ENCODE assay signal across 1 cellular context in the genomic region with DNA sequence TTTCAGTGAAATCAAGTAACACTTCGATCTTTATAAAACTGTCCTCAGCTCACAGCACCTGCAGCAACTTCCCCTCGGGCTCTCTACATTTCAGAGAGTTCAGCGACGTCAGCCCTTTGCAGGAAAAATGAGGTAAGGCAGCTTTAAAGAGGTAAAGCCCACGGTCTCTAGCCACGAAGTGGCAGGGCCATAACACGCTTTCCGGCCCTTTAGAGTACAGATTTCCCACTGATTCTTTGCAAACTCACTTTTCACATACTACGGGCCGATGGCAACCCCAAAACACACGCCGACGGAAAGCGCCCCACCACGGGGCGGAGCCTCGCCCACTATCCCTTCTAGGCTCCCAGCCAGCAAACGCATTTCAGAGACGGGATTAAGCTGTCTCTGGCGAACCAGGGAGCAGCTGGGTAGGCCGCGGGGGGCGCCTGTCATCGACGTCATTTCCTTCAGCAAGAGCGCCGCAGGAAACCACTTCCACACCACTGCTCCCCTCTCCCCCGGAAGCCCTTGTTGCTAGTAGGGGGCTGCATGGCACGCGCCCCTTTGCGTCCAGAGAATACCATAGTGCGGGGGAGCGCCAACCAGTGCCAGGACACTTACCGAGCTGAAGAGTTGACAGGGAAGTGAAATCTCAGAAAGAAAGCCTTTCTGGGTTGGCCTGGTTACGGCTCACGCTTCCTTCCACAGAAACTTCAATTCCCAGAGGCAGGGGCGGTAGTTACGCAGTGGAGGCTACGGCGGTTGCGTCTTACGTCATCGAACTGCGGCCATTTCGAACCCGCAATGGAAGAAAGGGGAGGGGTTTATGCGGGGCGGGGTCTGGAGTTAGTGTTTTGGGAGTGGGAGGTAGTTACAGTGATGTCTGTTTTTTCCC.
TF ChIP-seq lines count a peak whose summit lies in the region.

Gene TRMT10A, minus strand, starts transcription at position 730 of the 877 bp plus-strand sequence. CDS start 4,701 bp downstream, outside the sequence.

TF ChIP-seq in K562, 482 proteins besides CTCF, POLR2A, EP300 and RAD21 (continued from another document and continues in another):
- TF ChIP-seq BHLHE40 (IDR thresholded peaks at IDR 0.05; ENCODE audit: low read length) = peak; percentile 64
- TF ChIP-seq JUN (IDR thresholded peaks at IDR 0.05; ENCODE audit: borderline replicate concordance, low read depth, low read length) = no peak
- no peak for TF ChIP-seq JUN (CRISPR knock-in tag; IDR thresholded peaks at IDR 0.05; ENCODE audit: borderline replicate concordance)
- peak; percentile 71 for TF ChIP-seq POLR2AphosphoS5 (IDR thresholded peaks at IDR 0.05; ENCODE audit: control insufficient read depth, insufficient read depth, low read depth, low read length)
- peak; percentile 61 for TF ChIP-seq TBP (optimal IDR thresholded peaks at IDR 0.05; ENCODE audit: low read depth, low read length)
- no peak for TF ChIP-seq SNIP1 (IDR thresholded peaks at IDR 0.05; ENCODE audit: low read depth)
- TF ChIP-seq BRF1 (IDR thresholded peaks at IDR 0.05; ENCODE audit: borderline replicate concordance, extremely low read depth, insufficient read length) = no peak
- TF ChIP-seq BCLAF1 (IDR thresholded peaks at IDR 0.05; ENCODE audit: borderline replicate concordance in 1 of 2, control insufficient read depth in 1 of 2, low read depth in 2 of 2, low read length in 1 of 2) = peak in 1 of 2 experiments; percentile 49; a peak in 1 of 4 replicates
- TF ChIP-seq HNRNPLL (IDR thresholded peaks at IDR 0.05; ENCODE audit: low read depth, low read length, poor library complexity, severe bottlenecking) = peak; percentile 100
- TF ChIP-seq NFIC (IDR thresholded peaks at IDR 0.05) = peak; percentile 94
- TF ChIP-seq NKRF (IDR thresholded peaks at IDR 0.05; ENCODE audit: borderline replicate concordance) = peak; percentile 89; the same call in 1 of the 2 replicates
- TF ChIP-seq SLC30A9 (CRISPR knock-in tag; IDR thresholded peaks at IDR 0.05) = no peak
- TF ChIP-seq ZBTB49 (CRISPR knock-in tag; IDR thresholded peaks at IDR 0.05; ENCODE audit: borderline replicate concordance) = no peak
- 0 out of 2 replicates have a peak, but pooled peaks have one; percentile 12 for TF ChIP-seq NCOA1 (IDR thresholded peaks at IDR 0.05; ENCODE audit: low read depth)
- TF ChIP-seq, protein P1, sequence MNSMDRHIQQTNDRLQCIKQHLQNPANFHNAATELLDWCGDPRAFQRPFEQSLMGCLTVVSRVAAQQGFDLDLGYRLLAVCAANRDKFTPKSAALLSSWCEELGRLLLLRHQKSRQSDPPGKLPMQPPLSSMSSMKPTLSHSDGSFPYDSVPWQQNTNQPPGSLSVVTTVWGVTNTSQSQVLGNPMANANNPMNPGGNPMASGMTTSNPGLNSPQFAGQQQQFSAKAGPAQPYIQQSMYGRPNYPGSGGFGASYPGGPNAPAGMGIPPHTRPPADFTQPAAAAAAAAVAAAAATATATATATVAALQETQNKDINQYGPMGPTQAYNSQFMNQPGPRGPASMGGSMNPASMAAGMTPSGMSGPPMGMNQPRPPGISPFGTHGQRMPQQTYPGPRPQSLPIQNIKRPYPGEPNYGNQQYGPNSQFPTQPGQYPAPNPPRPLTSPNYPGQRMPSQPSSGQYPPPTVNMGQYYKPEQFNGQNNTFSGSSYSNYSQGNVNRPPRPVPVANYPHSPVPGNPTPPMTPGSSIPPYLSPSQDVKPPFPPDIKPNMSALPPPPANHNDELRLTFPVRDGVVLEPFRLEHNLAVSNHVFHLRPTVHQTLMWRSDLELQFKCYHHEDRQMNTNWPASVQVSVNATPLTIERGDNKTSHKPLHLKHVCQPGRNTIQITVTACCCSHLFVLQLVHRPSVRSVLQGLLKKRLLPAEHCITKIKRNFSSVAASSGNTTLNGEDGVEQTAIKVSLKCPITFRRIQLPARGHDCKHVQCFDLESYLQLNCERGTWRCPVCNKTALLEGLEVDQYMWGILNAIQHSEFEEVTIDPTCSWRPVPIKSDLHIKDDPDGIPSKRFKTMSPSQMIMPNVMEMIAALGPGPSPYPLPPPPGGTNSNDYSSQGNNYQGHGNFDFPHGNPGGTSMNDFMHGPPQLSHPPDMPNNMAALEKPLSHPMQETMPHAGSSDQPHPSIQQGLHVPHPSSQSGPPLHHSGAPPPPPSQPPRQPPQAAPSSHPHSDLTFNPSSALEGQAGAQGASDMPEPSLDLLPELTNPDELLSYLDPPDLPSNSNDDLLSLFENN (IDR thresholded peaks at IDR 0.05; ENCODE audit: low read depth in 2 of 2, low read length in 2 of 2) = peak in 1 of 2 experiments; percentile 44; a peak in 1 of 4 replicates
- TF ChIP-seq YY1 (IDR thresholded peaks at IDR 0.05; ENCODE audit: borderline replicate concordance in 1 of 3, control insufficient read depth in 1 of 3, extremely low read depth in 1 of 3, insufficient read depth in 3 of 3, insufficient read length in 1 of 3, insufficient replicate concordance in 2 of 3, low read depth in 1 of 3, low read length in 2 of 3) = peak in 2 of 3 experiments; percentile 75 to 84
- peak; percentile 83 for TF ChIP-seq NCOA6 (IDR thresholded peaks at IDR 0.05)
- TF ChIP-seq KLF16 (IDR thresholded peaks at IDR 0.05) = no peak
- 0 out of 2 replicates have a peak, but pooled peaks have one; percentile 26 for TF ChIP-seq SMAD4 (CRISPR knock-in tag; conservative IDR thresholded peaks at IDR 0.05)
- TF ChIP-seq, protein P2, sequence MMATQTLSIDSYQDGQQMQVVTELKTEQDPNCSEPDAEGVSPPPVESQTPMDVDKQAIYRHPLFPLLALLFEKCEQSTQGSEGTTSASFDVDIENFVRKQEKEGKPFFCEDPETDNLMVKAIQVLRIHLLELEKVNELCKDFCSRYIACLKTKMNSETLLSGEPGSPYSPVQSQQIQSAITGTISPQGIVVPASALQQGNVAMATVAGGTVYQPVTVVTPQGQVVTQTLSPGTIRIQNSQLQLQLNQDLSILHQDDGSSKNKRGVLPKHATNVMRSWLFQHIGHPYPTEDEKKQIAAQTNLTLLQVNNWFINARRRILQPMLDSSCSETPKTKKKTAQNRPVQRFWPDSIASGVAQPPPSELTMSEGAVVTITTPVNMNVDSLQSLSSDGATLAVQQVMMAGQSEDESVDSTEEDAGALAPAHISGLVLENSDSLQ (IDR thresholded peaks at IDR 0.05) = peak; percentile 94
- TF ChIP-seq, protein P3, sequence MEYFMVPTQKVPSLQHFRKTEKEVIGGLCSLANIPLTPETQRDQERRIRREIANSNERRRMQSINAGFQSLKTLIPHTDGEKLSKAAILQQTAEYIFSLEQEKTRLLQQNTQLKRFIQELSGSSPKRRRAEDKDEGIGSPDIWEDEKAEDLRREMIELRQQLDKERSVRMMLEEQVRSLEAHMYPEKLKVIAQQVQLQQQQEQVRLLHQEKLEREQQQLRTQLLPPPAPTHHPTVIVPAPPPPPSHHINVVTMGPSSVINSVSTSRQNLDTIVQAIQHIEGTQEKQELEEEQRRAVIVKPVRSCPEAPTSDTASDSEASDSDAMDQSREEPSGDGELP (CRISPR knock-in tag; IDR thresholded peaks at IDR 0.05; ENCODE audit: borderline replicate concordance) = peak; percentile 98
- TF ChIP-seq, protein P4, sequence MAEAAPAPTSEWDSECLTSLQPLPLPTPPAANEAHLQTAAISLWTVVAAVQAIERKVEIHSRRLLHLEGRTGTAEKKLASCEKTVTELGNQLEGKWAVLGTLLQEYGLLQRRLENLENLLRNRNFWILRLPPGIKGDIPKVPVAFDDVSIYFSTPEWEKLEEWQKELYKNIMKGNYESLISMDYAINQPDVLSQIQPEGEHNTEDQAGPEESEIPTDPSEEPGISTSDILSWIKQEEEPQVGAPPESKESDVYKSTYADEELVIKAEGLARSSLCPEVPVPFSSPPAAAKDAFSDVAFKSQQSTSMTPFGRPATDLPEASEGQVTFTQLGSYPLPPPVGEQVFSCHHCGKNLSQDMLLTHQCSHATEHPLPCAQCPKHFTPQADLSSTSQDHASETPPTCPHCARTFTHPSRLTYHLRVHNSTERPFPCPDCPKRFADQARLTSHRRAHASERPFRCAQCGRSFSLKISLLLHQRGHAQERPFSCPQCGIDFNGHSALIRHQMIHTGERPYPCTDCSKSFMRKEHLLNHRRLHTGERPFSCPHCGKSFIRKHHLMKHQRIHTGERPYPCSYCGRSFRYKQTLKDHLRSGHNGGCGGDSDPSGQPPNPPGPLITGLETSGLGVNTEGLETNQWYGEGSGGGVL (CRISPR knock-in tag; IDR thresholded peaks at IDR 0.05) = no peak
- TF ChIP-seq ZSCAN32 (CRISPR knock-in tag; IDR thresholded peaks at IDR 0.05) = no peak
- no peak for TF ChIP-seq ZNF79 (CRISPR knock-in tag; IDR thresholded peaks at IDR 0.05; ENCODE audit: low read depth)
- peak; percentile 44 for TF ChIP-seq SAP30 (IDR thresholded peaks at IDR 0.05; ENCODE audit: borderline replicate concordance, insufficient read depth, low read depth, low read length, poor library complexity, severe bottlenecking)
- TF ChIP-seq, protein P5, sequence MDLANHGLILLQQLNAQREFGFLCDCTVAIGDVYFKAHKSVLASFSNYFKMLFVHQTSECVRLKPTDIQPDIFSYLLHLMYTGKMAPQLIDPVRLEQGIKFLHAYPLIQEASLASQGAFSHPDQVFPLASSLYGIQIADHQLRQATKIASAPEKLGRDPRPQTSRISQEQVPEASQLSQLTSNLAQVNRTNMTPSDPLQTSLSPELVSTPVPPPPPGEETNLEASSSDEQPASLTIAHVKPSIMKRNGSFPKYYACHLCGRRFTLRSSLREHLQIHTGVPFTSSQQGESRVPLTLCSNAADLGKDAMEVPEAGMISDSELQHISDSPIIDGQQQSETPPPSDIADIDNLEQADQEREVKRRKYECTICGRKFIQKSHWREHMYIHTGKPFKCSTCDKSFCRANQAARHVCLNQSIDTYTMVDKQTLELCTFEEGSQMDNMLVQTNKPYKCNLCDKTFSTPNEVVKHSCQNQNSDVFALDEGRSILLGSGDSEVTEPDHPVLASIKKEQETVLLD (IDR thresholded peaks at IDR 0.05) = peak; percentile 97
- TF ChIP-seq ZNF140 (CRISPR knock-in tag; IDR thresholded peaks at IDR 0.05) = no peak
- no peak for TF ChIP-seq E2F5 (CRISPR knock-in tag; IDR thresholded peaks at IDR 0.05)
- TF ChIP-seq, protein P6, sequence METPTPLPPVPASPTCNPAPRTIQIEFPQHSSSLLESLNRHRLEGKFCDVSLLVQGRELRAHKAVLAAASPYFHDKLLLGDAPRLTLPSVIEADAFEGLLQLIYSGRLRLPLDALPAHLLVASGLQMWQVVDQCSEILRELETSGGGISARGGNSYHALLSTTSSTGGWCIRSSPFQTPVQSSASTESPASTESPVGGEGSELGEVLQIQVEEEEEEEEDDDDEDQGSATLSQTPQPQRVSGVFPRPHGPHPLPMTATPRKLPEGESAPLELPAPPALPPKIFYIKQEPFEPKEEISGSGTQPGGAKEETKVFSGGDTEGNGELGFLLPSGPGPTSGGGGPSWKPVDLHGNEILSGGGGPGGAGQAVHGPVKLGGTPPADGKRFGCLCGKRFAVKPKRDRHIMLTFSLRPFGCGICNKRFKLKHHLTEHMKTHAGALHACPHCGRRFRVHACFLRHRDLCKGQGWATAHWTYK (CRISPR knock-in tag; IDR thresholded peaks at IDR 0.05) = 0 out of 2 replicates have a peak, but pooled peaks have one; percentile 37
- TF ChIP-seq CBFA2T2 (conservative IDR thresholded peaks at IDR 0.05) = no peak
- no peak for TF ChIP-seq FOXK1 (CRISPR knock-in tag; IDR thresholded peaks at IDR 0.05; ENCODE audit: borderline replicate concordance)
- TF ChIP-seq ZNF133 (CRISPR knock-in tag; IDR thresholded peaks at IDR 0.05) = no peak
- TF ChIP-seq ZC3H4 (CRISPR knock-in tag; IDR thresholded peaks at IDR 0.05; ENCODE audit: borderline replicate concordance) = no peak
